Comparison of ENCODE assay signal across 23 cellular contexts in the genomic region with DNA sequence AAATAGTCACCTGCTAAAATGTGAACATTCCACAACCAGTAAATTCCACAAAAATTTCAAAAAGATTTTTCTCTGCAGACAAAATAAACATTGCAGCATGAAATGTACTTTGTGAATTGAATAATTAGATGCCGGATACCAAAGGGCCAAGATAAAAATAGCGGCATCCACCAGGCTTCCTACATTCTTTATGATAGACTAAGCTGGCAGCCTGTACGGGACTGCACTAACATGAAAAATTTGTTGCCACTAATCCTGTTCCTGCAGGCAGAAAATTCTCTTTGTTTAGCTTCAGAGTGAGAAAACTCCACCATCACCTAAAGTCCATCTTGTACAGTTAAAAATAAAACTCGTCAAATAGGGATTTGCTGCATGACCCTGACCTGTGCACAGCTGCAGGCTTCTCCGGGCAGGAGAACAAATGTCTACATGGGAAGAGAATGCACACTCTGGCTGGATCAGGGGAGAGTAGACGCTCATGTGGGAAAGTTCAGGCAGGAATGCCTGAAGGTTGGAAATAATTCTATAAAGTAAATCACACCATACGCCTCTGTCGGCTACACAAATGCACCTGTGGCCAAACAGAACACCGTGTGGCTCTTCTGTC. TPM values are rescaled to one million over a fixed set of nuclear protein-coding genes. Genes with fewer than 3 reads are reported as not detected.
DNase-seq lines count a peak whose midpoint lies in the region; ATAC-seq and TF ChIP-seq lines count a peak whose summit lies in the region.
"Had no signal": no experiment of that assay in that cellular context is flagged by ENCODE, and none has a peak within 500 bp of the region (broad histone marks: within the 10 kb centered on the region; RNA-seq: fewer than 3 reads in every experiment).

No MANE protein-coding gene starts in this region.

- TF ChIP-seq CTCF in right atrium auricular region (IDR thresholded peaks at IDR 0.05) (no peak), endodermal cell (conservative IDR thresholded peaks at IDR 0.05) (no peak), esophagus squamous epithelium (IDR thresholded peaks at IDR 0.05) (no peak)

- H3K27me3 Mint-ChIP-seq in endodermal cell (ENCODE audit: insufficient read depth) = no peaks in the 10 kb centered on the region

- H3K36me3 Mint-ChIP-seq in endodermal cell (ENCODE audit: low read depth) = no peaks in the 10 kb centered on the region

- no peaks in the 10 kb centered on the region for H3K27me3 ChIP-seq in right atrium auricular region
- no peaks in the 10 kb centered on the region for H3K27me3 ChIP-seq in endodermal cell (ENCODE audit: control insufficient read depth, insufficient read depth, low read length, poor library complexity, severe bottlenecking)
- no peaks in the 10 kb centered on the region for H3K27me3 ChIP-seq in esophagus squamous epithelium

- H3K27ac Mint-ChIP-seq in endodermal cell = no peak overlapping the region
- H3K27ac Mint-ChIP-seq: CD8-positive, alpha-beta memory T cell had no signal

- peaks cover 28% of the 10 kb centered on the region for H3K9me3 Mint-ChIP-seq in endodermal cell

- DNase-seq in Right ventricle myocardium inferior (ENCODE audit: missing footprints) (no peak), right atrium auricular region (ENCODE audit: low spot score) (no peak), dedifferentiated amniotic fluid mesenchymal stem cell (ENCODE audit: extremely low spot score) (peak; percentile 54), iris pigment epithelial cell (ENCODE audit: low read depth) (peak; percentile 3), NK-92 (lab: John Stamatoyannopoulos, UW; ENCODE audit: unreplicated experiment) (no peak), endodermal cell (no peak), esophagus squamous epithelium (lab: John Stamatoyannopoulos, UW) (no peak)
- DNase-seq: activated CD4-positive, CD25-positive, alpha-beta regulatory T cell treated with anti-CD3 and anti-CD28 coated beads, Interleukin-2, amount 50 U/mL, for 72 hours; activated gamma-delta T cell treated with Interleukin-2 at 50 U/mL for 16 hours; activated T-cell treated with anti-CD3 and anti-CD28 coated beads, Interleukin-2, amount 50 U/mL, for 1 hour; amniotic stem cell; CD8-positive, alpha-beta memory T cell; central memory CD4-positive, alpha-beta T cell; mesendoderm; naive thymus-derived CD4-positive, alpha-beta T cell; NCI-H187 treated with DMSO at 0.1 percent for 48 hours; NCI-H774; SHP77; SW 1271 had no signal

- ATAC-seq in Right ventricle myocardium inferior (peak; percentile 68), GM19023 (IDR thresholded peaks at IDR 0.05; ENCODE audit: unreplicated experiment) (no peak)
- ATAC-seq: GM12878; naive thymus-derived CD4-positive, alpha-beta T cell had no signal

- H3K4me1 ChIP-seq in right atrium auricular region = peaks cover 0 to 18% of the 10 kb centered on the region in 2 donors
- no peaks in the 10 kb centered on the region for H3K4me1 ChIP-seq in endodermal cell (ENCODE audit: control insufficient read depth, insufficient read depth, low read length)
- H3K4me1 ChIP-seq in esophagus squamous epithelium = no peaks in the 10 kb centered on the region

- H3K36me3 ChIP-seq in right atrium auricular region = no peaks in the 10 kb centered on the region
- no peaks in the 10 kb centered on the region for H3K36me3 ChIP-seq in endodermal cell (ENCODE audit: control insufficient read depth, insufficient read depth, low read length)
- no peaks in the 10 kb centered on the region for H3K36me3 ChIP-seq in esophagus squamous epithelium

- H3K9me3 ChIP-seq in right atrium auricular region (peaks cover 0 to 5% of the 10 kb centered on the region in 2 donors), endodermal cell (ENCODE audit: control insufficient read depth, low read length) (no peaks in the 10 kb centered on the region), esophagus squamous epithelium (no peaks in the 10 kb centered on the region)

- H3K27ac ChIP-seq in right atrium auricular region = no peak overlapping the region
- H3K27ac ChIP-seq in endodermal cell (ENCODE audit: low read depth, low read length) = no peak overlapping the region
- no peak overlapping the region for H3K27ac ChIP-seq in esophagus squamous epithelium
- H3K27ac ChIP-seq: 22Rv1, KMS-11 had no signal

- 91 to 95% methylated on average over 3 to 9 of the region's 9 CpGs for WGBS in endodermal cell (ENCODE audit: insufficient coverage in 1 of 2, insufficient read length in 1 of 2), 2 experiments
- 25 to 40% methylated on average over 9 of the region's 9 CpGs for WGBS in esophagus squamous epithelium, 2 donors

- H3K4me3 ChIP-seq in right atrium auricular region (no peak overlapping the region), endodermal cell (ENCODE audit: low read length) (no peak overlapping the region), esophagus squamous epithelium (no peak overlapping the region)
- H3K4me3 ChIP-seq: GM12878 had no signal

- no peak for TF ChIP-seq POLR2A in esophagus squamous epithelium (IDR thresholded peaks at IDR 0.05)

- H3K4me3 Mint-ChIP-seq in endodermal cell = no peak overlapping the region
- H3K4me3 Mint-ChIP-seq: CD8-positive, alpha-beta memory T cell; naive thymus-derived CD4-positive, alpha-beta T cell had no signal

- H3K4me1 Mint-ChIP-seq in endodermal cell = peaks cover 4% of the 10 kb centered on the region
- H3K4me1 Mint-ChIP-seq: CD8-positive, alpha-beta memory T cell; naive thymus-derived CD4-positive, alpha-beta T cell had no signal

- intact Hi-C loops in Right ventricle myocardium inferior (cut with DNase I) (no loop called here), esophagus squamous epithelium (cut with DNase I) (no loop called here)

- no peak overlapping the region for H3K9ac ChIP-seq in endodermal cell (ENCODE audit: extremely low read depth, low read length, poor library complexity, severe bottlenecking)
- H3K9ac ChIP-seq: KMS-11 had no signal

RNA-seq across cellular contexts. Expression of gene ADO, which starts 15.6 kb away (rescaled TPM):
- total RNA-seq in Right ventricle myocardium inferior (16.3 TPM), right atrium auricular region (10 to 100 TPM; 23.0 to 34.3 TPM), endodermal cell (10 to 100 TPM; 27.1 to 30.1 TPM), esophagus squamous epithelium (10 to 100 TPM in 3 of 4 donors, 1 to 10 TPM in 1; 10.0 to 16.0 (median 13.8) TPM)
- 25.3 TPM for polyA plus RNA-seq in endodermal cell (2013, experiment 1 of 2)
- 23.9 TPM for polyA plus RNA-seq in endodermal cell (2013, experiment 2 of 2)

RNA-seq across cellular contexts. Expression of gene EGR2, which starts 27.2 kb away (rescaled TPM):
- total RNA-seq in Right ventricle myocardium inferior (1.0 TPM), right atrium auricular region (1 to 10 TPM; 2.1 to 5.9 TPM), endodermal cell (under 1 TPM; 0.24 to 0.35 TPM), esophagus squamous epithelium (under 1 TPM; under 0.01 to 0.62 (median 0.48) TPM)
- 6.2 TPM for polyA plus RNA-seq in endodermal cell (2013, experiment 1 of 2)
- 9.6 TPM for polyA plus RNA-seq in endodermal cell (2013, experiment 2 of 2)
- polyA plus RNA-seq: CD8-positive, alpha-beta memory T cell had no signal

Comparison
In these comparisons a context has a peak if more than half of its experiments do, and no peak if none do; other contexts are left out.
1. DNase-seq: peak in dedifferentiated amniotic fluid mesenchymal stem cell (single experiment) and iris pigment epithelial cell (single experiment); none in Right ventricle myocardium inferior (single experiment), right atrium auricular region (single experiment), NK-92 (single experiment), endodermal cell (single experiment) and esophagus squamous epithelium (single experiment).